11 cellular contexts compared by ENCODE assay signal in the genomic region with DNA sequence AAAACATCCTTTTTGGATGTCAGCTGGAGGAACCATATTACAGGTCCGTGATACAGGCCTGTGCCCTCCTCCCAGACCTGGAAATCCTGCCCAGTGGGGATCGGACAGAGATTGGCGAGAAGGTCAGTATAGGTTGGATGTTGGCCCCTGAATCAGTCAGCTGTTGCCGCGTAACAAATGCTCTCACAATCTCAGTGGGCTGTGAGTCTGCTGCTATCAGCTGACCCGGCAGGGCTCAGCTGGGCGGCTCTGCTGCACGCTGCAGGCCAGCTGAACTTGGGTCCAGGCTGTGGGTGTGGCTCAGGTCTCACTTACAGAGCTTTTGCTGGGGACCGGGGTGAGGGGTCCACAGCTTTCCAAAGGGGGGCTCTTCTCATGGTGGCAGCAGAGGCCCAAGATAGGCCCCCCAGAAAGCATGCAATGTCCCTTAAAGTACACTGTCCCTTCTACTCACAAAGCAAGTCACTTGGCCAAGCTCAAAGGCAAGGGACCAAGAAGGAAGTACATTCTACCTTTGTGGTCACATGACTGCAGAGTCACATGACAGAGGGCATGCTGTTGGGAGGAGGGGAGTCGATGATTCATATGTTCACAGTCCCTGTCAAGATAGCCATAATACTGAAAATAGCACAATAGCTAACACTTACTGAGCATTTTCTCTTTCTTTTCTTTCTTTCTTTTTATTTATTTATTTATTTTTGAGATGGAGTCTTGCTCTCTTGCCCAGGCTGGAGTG.
DNase-seq lines count a peak whose midpoint lies in the region; ATAC-seq and TF ChIP-seq lines count a peak whose summit lies in the region.
"Had no signal": no experiment of that assay in that cellular context is flagged by ENCODE, and none has a peak within 500 bp of the region (broad histone marks: within the 10 kb centered on the region; RNA-seq: fewer than 3 reads in every experiment).

No MANE protein-coding gene starts in this region.

- POLR2A ChIA-PET in WTC11 (lab: Charles Lee): no interaction called here

- no peaks in the 10 kb centered on the region for H3K27me3 Mint-ChIP-seq in WTC11 (ENCODE audit: low read depth)
- H3K27me3 Mint-ChIP-seq: naive thymus-derived CD8-positive, alpha-beta T cell had no signal

- H3K4me1 Mint-ChIP-seq in WTC11: no peaks in the 10 kb centered on the region

- TF ChIP-seq CTCF in BE2C (IDR thresholded peaks at IDR 0.05; ENCODE audit: low read depth, low read length): no peak
- no peak for TF ChIP-seq CTCF in HL-60 (IDR thresholded peaks at IDR 0.05; ENCODE audit: insufficient read depth, low read length)
- TF ChIP-seq CTCF in WTC11 (IDR thresholded peaks at IDR 0.05): no peak
- no peak for TF ChIP-seq CTCF in upper lobe of right lung (IDR thresholded peaks at IDR 0.05)

- H3K9me3 Mint-ChIP-seq in WTC11: peaks cover 18% of the 10 kb centered on the region

- H3K36me3 ChIP-seq in BE2C: peaks cover 86% of the 10 kb centered on the region
- H3K36me3 ChIP-seq in upper lobe of right lung: peaks cover 74% of the 10 kb centered on the region

- no peak for ATAC-seq in WTC11
- ATAC-seq in HG03439 (IDR thresholded peaks at IDR 0.05; ENCODE audit: unreplicated experiment): no peak
- no peak for ATAC-seq in upper lobe of right lung
- no peak for ATAC-seq in GM21526 (IDR thresholded peaks at IDR 0.05; ENCODE audit: low FRiP score, unreplicated experiment)
- no peak for ATAC-seq in HG02610 (IDR thresholded peaks at IDR 0.05; ENCODE audit: unreplicated experiment)
- ATAC-seq: naive thymus-derived CD8-positive, alpha-beta T cell had no signal

- CTCF ChIA-PET in WTC11 (lab: Charles Lee): no interaction called here

- DNase-seq in BE2C (peak; percentile 23), HL-60 (ENCODE audit: low read depth in 1 of 2, low spot score in 1 of 2) (peak; percentile 68 to 71), WTC11 (ENCODE audit: low spot score) (no peak), glomerular visceral epithelial cell (ENCODE audit: extremely low spot score) (peak; percentile 33), upper lobe of right lung (no peak)
- DNase-seq: hippocampal formation, NCI-H2029 treated with DMSO at 0.1 percent for 48 hours had no signal

- H3K4me1 ChIP-seq in BE2C (no peaks in the 10 kb centered on the region), upper lobe of right lung (no peaks in the 10 kb centered on the region)

- no peaks in the 10 kb centered on the region; the same call in 1 of the 2 replicates for H3K9me3 ChIP-seq in BE2C
- H3K9me3 ChIP-seq in upper lobe of right lung: no peaks in the 10 kb centered on the region

- intact Hi-C loops in upper lobe of right lung (cut with DNase I): no loop called here

- H3K27ac Mint-ChIP-seq in WTC11: no peak overlapping the region

- no peak overlapping the region for H3K4me3 ChIP-seq in BE2C (ENCODE audit: low read depth, low read length)
- no peak overlapping the region for H3K4me3 ChIP-seq in HL-60 (replicated peaks; ENCODE audit: insufficient read depth, low read length)
- no peak overlapping the region for H3K4me3 ChIP-seq in upper lobe of right lung

- H3K4me3 Mint-ChIP-seq in WTC11: no peak overlapping the region
- H3K4me3 Mint-ChIP-seq: naive thymus-derived CD8-positive, alpha-beta T cell had no signal

- peak overlapping the region; percentile 14; the same call in 1 of the 2 replicates for H3K27ac ChIP-seq in HL-60 (replicated peaks)
- H3K27ac ChIP-seq in upper lobe of right lung: no peak overlapping the region

- peaks cover 80% of the 10 kb centered on the region for H3K36me3 Mint-ChIP-seq in WTC11

- no peaks in the 10 kb centered on the region for H3K27me3 ChIP-seq in BE2C
- H3K27me3 ChIP-seq in HL-60 (ENCODE audit: insufficient read depth, poor library complexity, severe bottlenecking): no peaks in the 10 kb centered on the region
- no peaks in the 10 kb centered on the region for H3K27me3 ChIP-seq in upper lobe of right lung

TF ChIP-seq in WTC11, 78 proteins besides CTCF, POLR2A, EP300 and RAD21:
- TF ChIP-seq USF2 (CRISPR knock-in tag; IDR thresholded peaks at IDR 0.05) (peak; percentile 89), USF1 (CRISPR knock-in tag; IDR thresholded peaks at IDR 0.05) (peak; percentile 82), GTF2I (CRISPR knock-in tag; conservative IDR thresholded peaks at IDR 0.05) (0 out of 2 replicates have a peak, but pooled peaks have one; percentile 23), ZNF263 (CRISPR knock-in tag; IDR thresholded peaks at IDR 0.05; ENCODE audit: low read depth) (no peak)
- TF ChIP-seq, protein P1, sequence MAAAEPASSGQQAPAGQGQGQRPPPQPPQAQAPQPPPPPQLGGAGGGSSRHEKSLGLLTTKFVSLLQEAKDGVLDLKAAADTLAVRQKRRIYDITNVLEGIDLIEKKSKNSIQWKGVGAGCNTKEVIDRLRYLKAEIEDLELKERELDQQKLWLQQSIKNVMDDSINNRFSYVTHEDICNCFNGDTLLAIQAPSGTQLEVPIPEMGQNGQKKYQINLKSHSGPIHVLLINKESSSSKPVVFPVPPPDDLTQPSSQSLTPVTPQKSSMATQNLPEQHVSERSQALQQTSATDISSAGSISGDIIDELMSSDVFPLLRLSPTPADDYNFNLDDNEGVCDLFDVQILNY (CRISPR knock-in tag; IDR thresholded peaks at IDR 0.05): no peak

Comparison
In these comparisons a context has a peak if more than half of its experiments do, and no peak if none do; other contexts are left out.
1. DNase-seq: peak in BE2C (single experiment), HL-60 (2 of 2) and glomerular visceral epithelial cell (single experiment); none in WTC11 (single experiment) and upper lobe of right lung (single experiment).